In genomic region chr11:128501576-128502549, GRCh38 we compare ENCODE assay signal across 2 cellular contexts.
TF ChIP-seq lines count a peak whose summit lies in the region.

No MANE protein-coding gene starts in this region.

TF ChIP-seq in SK-N-SH, 30 proteins besides CTCF, POLR2A, EP300 and RAD21 (continued from another document):
- TF ChIP-seq SIN3A (IDR thresholded peaks at IDR 0.05; ENCODE audit: borderline replicate concordance, low read depth, low read length) (no peak), NRF1 (IDR thresholded peaks at IDR 0.05; ENCODE audit: low read depth, low read length) (no peak), MXI1 (IDR thresholded peaks at IDR 0.05; ENCODE audit: low read depth, low read length) (no peak), RFX5 (IDR thresholded peaks at IDR 0.05; ENCODE audit: low read length) (no peak), FOXM1 (IDR thresholded peaks at IDR 0.05; ENCODE audit: low read depth) (no peak), CHD2 (IDR thresholded peaks at IDR 0.05; ENCODE audit: low read length, partially characterized antibody) (no peak), FOXJ3 (CRISPR knock-in tag; IDR thresholded peaks at IDR 0.05) (no peak), GATA2 (CRISPR knock-in tag; IDR thresholded peaks at IDR 0.05) (no peak), JUND (IDR thresholded peaks at IDR 0.05) (no peak; the same call in 1 of the 2 replicates), ZBTB33 (IDR thresholded peaks at IDR 0.05; ENCODE audit: borderline replicate concordance, low read depth) (no peak), MEF2A (IDR thresholded peaks at IDR 0.05; ENCODE audit: borderline replicate concordance, low read depth) (peak; percentile 71; the same call in 1 of the 2 replicates), YY1 (IDR thresholded peaks at IDR 0.05; ENCODE audit: low read depth) (no peak), REST (IDR thresholded peaks at IDR 0.05; ENCODE audit: low read depth, low read length) (no peak), TCF12 (IDR thresholded peaks at IDR 0.05) (peak; percentile 30), POLR2AphosphoS5 (IDR thresholded peaks at IDR 0.05; ENCODE audit: low read depth, low read length) (no peak), ELF1 (IDR thresholded peaks at IDR 0.05) (no peak), USF2 (IDR thresholded peaks at IDR 0.05; ENCODE audit: borderline replicate concordance, low read depth, low read length) (no peak), SMC3 (IDR thresholded peaks at IDR 0.05; ENCODE audit: low read depth, low read length) (no peak), TAF1 (IDR thresholded peaks at IDR 0.05; ENCODE audit: borderline replicate concordance, low read depth, low read length) (no peak), NFIC (IDR thresholded peaks at IDR 0.05; ENCODE audit: borderline replicate concordance) (0 out of 2 replicates have a peak, but pooled peaks have one; percentile 18), FOSL2 (IDR thresholded peaks at IDR 0.05; ENCODE audit: borderline replicate concordance, low read depth) (no peak), RCOR1 (IDR thresholded peaks at IDR 0.05; ENCODE audit: low read length) (no peak), TEAD4 (IDR thresholded peaks at IDR 0.05; ENCODE audit: borderline replicate concordance, insufficient read depth) (no peak), MAX (IDR thresholded peaks at IDR 0.05; ENCODE audit: low read depth) (0 out of 2 replicates have a peak, but pooled peaks have one; percentile 17), GABPA (IDR thresholded peaks at IDR 0.05; ENCODE audit: low read depth) (no peak)
TF ChIP-seq in SK-N-SH: peak in this region for 5.

TF ChIP-seq in SK-N-SH treated with all-trans-retinoic acid at 6 μM for 48 hours, 23 proteins besides CTCF, POLR2A, EP300 and RAD21 (continued from another document):
- TF ChIP-seq RARB (CRISPR knock-in tag; IDR thresholded peaks at IDR 0.05) (no peak), BACH2 (CRISPR knock-in tag; IDR thresholded peaks at IDR 0.05; ENCODE audit: borderline replicate concordance) (no peak), SNAI2 (CRISPR knock-in tag; IDR thresholded peaks at IDR 0.05) (no peak), ESRRG (CRISPR knock-in tag; IDR thresholded peaks at IDR 0.05) (no peak), ZNF8 (CRISPR knock-in tag; IDR thresholded peaks at IDR 0.05) (no peak), ZNF565 (CRISPR knock-in tag; conservative IDR thresholded peaks at IDR 0.05; ENCODE audit: low read depth) (no peak), PATZ1 (CRISPR knock-in tag; IDR thresholded peaks at IDR 0.05; ENCODE audit: borderline replicate concordance) (no peak)
